Comparison of ENCODE assay signal across 15 cellular contexts in genomic region chr1:37035014-37035686, GRCh38. TPM values are rescaled to one million over a fixed set of nuclear protein-coding genes. Genes with fewer than 3 reads are reported as not detected.
A peak's percentile ranks its signal among the peaks of the same experiment; 100 is the strongest.
DNase-seq lines count a peak whose midpoint lies in the region; ATAC-seq and TF ChIP-seq lines count a peak whose summit lies in the region.
"Had no signal": no experiment of that assay in that cellular context is flagged by ENCODE, and none has a peak within 500 bp of the region (broad histone marks: within the 10 kb centered on the region; RNA-seq: fewer than 3 reads in every experiment).

No MANE protein-coding gene starts in this region.

- H3K4me3 ChIP-seq in left ventricle myocardium inferior (peak overlapping the region; percentile 42), right atrium auricular region (peak overlapping the region in 1 of 2 donors; percentile 22), iPS-20b (ENCODE audit: low read length) (peak overlapping the region; percentile 64)
- H3K4me3 ChIP-seq: gastrocnemius medialis, HAP-1 had no signal

- no peak overlapping the region for H3K27ac Mint-ChIP-seq in T-helper 17 cell
- H3K27ac Mint-ChIP-seq: stimulated activated effector memory CD8-positive, alpha-beta T cell treated with anti-CD3 and anti-CD28 coated beads, Interleukin-12 subunit alpha, Interleukin-12 subunit beta, amount 100 ng/mL, for 72 hours had no signal

- H3K36me3 Mint-ChIP-seq in T-helper 17 cell (ENCODE audit: low read depth), result peaks cover 10% of the 10 kb centered on the region
- H3K36me3 Mint-ChIP-seq: stimulated activated effector memory CD8-positive, alpha-beta T cell treated with anti-CD3 and anti-CD28 coated beads, Interleukin-12 subunit alpha, Interleukin-12 subunit beta, amount 100 ng/mL, for 72 hours had no signal

- H3K36me3 ChIP-seq in left ventricle myocardium inferior, result no peaks in the 10 kb centered on the region
- H3K36me3 ChIP-seq in right atrium auricular region, result no peaks in the 10 kb centered on the region
- H3K36me3 ChIP-seq in iPS-20b (ENCODE audit: insufficient read depth, low read depth, low read length), result no peaks in the 10 kb centered on the region
- H3K36me3 ChIP-seq: gastrocnemius medialis, HAP-1 had no signal

- ATAC-seq in T-helper 17 cell (no peak), GM19463 (IDR thresholded peaks at IDR 0.05; ENCODE audit: unreplicated experiment) (no peak)

- no peak overlapping the region for H3K9ac ChIP-seq in iPS-20b (ENCODE audit: low read depth, low read length)

- TF ChIP-seq CTCF in left ventricle myocardium inferior (IDR thresholded peaks at IDR 0.05; ENCODE audit: borderline replicate concordance) (no peak), right atrium auricular region (IDR thresholded peaks at IDR 0.05) (no peak)

- no peak overlapping the region for H3K27ac ChIP-seq in left ventricle myocardium inferior (replicated peaks)
- H3K27ac ChIP-seq in right atrium auricular region, result no peak overlapping the region
- H3K27ac ChIP-seq in iPS-20b (ENCODE audit: low read length), result no peak overlapping the region
- H3K27ac ChIP-seq: gastrocnemius medialis had no signal

- intact Hi-C loops in left ventricle myocardium inferior (cut with micrococcal nuclease), result no loop called here

- DNase-seq in left ventricle myocardium inferior, result no peak
- no peak for DNase-seq in right atrium auricular region (ENCODE audit: low spot score)
- DNase-seq in T-helper 17 cell, result no peak
- no peak for DNase-seq in stimulated activated naive CD4-positive, alpha-beta T cell treated with Interleukin-2 at 50 U/mL for 16 hours (lab: John Stamatoyannopoulos, UW)
- no peak for DNase-seq in NCI-H1048 (lab: John Stamatoyannopoulos, UW)
- no peak for DNase-seq in activated CD4-positive, CD25-positive, alpha-beta regulatory T cell (lab: John Stamatoyannopoulos, UW)
- DNase-seq: activated CD4-positive, alpha-beta T cell treated with anti-CD3 and anti-CD28 coated beads, Interleukin-2, amount 50 U/mL, for 4 hours; gastrocnemius medialis; kidney glomerular epithelial cell; stimulated activated CD4-positive, alpha-beta T cell treated with anti-CD3 and anti-CD28 coated beads, Interleukin-4, amount 100 ng/mL, for 1 hour had no signal

- no peaks in the 10 kb centered on the region for H3K9me3 ChIP-seq in left ventricle myocardium inferior (replicated peaks)
- H3K9me3 ChIP-seq in right atrium auricular region, result no peaks in the 10 kb centered on the region
- H3K9me3 ChIP-seq in T-helper 17 cell (ENCODE audit: control insufficient read depth, low read length, poor library complexity, severe bottlenecking), result no peaks in the 10 kb centered on the region
- no peaks in the 10 kb centered on the region for H3K9me3 ChIP-seq in iPS-20b (ENCODE audit: insufficient read depth, low read depth, low read length)
- H3K9me3 ChIP-seq: gastrocnemius medialis, HAP-1 had no signal

- peaks cover 100% of the 10 kb centered on the region for H3K27me3 ChIP-seq in left ventricle myocardium inferior (ENCODE audit: low read depth)
- peaks cover 23 to 54% of the 10 kb centered on the region in 2 donors for H3K27me3 ChIP-seq in right atrium auricular region
- peaks cover 96% of the 10 kb centered on the region for H3K27me3 ChIP-seq in iPS-20b (ENCODE audit: insufficient read depth, low read length)

- peaks cover 3% of the 10 kb centered on the region for H3K4me1 Mint-ChIP-seq in T-helper 17 cell

- H3K4me1 ChIP-seq in left ventricle myocardium inferior, result peaks cover 35% of the 10 kb centered on the region
- peaks cover 0 to 31% of the 10 kb centered on the region in 2 donors for H3K4me1 ChIP-seq in right atrium auricular region
- peaks cover 42% of the 10 kb centered on the region; the same call in 1 of the 2 replicates for H3K4me1 ChIP-seq in iPS-20b (ENCODE audit: insufficient read depth, low read length)
- H3K4me1 ChIP-seq: HAP-1 had no signal

- peaks cover 79% of the 10 kb centered on the region for H3K27me3 Mint-ChIP-seq in T-helper 17 cell

- peak overlapping the region; percentile 19 for H3K4me3 Mint-ChIP-seq in T-helper 17 cell
- H3K4me3 Mint-ChIP-seq: stimulated activated effector memory CD8-positive, alpha-beta T cell treated with anti-CD3 and anti-CD28 coated beads, Interleukin-12 subunit alpha, Interleukin-12 subunit beta, amount 100 ng/mL, for 72 hours had no signal

RNA-seq across cellular contexts. Expression of gene GRIK3, which starts 0.8 kb away (rescaled TPM):
- total RNA-seq in left ventricle myocardium inferior (0.55 TPM), right atrium auricular region (under 1 TPM; 0.30 to 0.55 TPM), T-helper 17 cell (not detected)
- total RNA-seq: T-helper 2 cell treated with Interferon-gamma antibody and Interleukin-4, amounts not matched to agents 100 ng/mL and 5 ng/mL, for 36 hours had no signal
